ENCODE assay signal across 1 cellular context in genomic region chr3:157275832-157276231, GRCh38.
TF ChIP-seq lines count a peak whose summit lies in the region.

No MANE protein-coding gene starts in this region.

TF ChIP-seq in H1, 55 proteins besides CTCF, POLR2A, EP300 and RAD21:
- no peak for TF ChIP-seq SIN3A (conservative IDR thresholded peaks at IDR 0.05 in 1 of 2, IDR thresholded peaks at IDR 0.05 in 1 of 2; ENCODE audit: low read depth in 1 of 2, low read length in 2 of 2)
- no peak for TF ChIP-seq CEBPB (IDR thresholded peaks at IDR 0.05; ENCODE audit: low read depth, low read length)
- no peak for TF ChIP-seq CHD7 (IDR thresholded peaks at IDR 0.05; ENCODE audit: insufficient replicate concordance, low read length)
- TF ChIP-seq YY1 (IDR thresholded peaks at IDR 0.05; ENCODE audit: low read depth, low read length): no peak
- TF ChIP-seq JUND (IDR thresholded peaks at IDR 0.05; ENCODE audit: low read length): no peak
- TF ChIP-seq SIX5 (IDR thresholded peaks at IDR 0.05; ENCODE audit: low read depth, low read length): no peak
- no peak for TF ChIP-seq SP2 (IDR thresholded peaks at IDR 0.05; ENCODE audit: low read length)
- TF ChIP-seq EGR1 (IDR thresholded peaks at IDR 0.05; ENCODE audit: borderline replicate concordance, low read depth, low read length): no peak
- no peak for TF ChIP-seq SIRT6 (IDR thresholded peaks at IDR 0.05; ENCODE audit: low read length)
- TF ChIP-seq CTBP2 (IDR thresholded peaks at IDR 0.05; ENCODE audit: borderline replicate concordance, insufficient read depth, insufficient read length, low read length): no peak
- no peak for TF ChIP-seq HDAC6 (IDR thresholded peaks at IDR 0.05; ENCODE audit: low read depth, low read length)
- no peak for TF ChIP-seq GABPA (IDR thresholded peaks at IDR 0.05; ENCODE audit: borderline replicate concordance, insufficient read depth, low read length)
- no peak for TF ChIP-seq MAFK (IDR thresholded peaks at IDR 0.05; ENCODE audit: low read depth, low read length)
- no peak for TF ChIP-seq BACH1 (IDR thresholded peaks at IDR 0.05; ENCODE audit: low read length)
